In the genomic region with DNA sequence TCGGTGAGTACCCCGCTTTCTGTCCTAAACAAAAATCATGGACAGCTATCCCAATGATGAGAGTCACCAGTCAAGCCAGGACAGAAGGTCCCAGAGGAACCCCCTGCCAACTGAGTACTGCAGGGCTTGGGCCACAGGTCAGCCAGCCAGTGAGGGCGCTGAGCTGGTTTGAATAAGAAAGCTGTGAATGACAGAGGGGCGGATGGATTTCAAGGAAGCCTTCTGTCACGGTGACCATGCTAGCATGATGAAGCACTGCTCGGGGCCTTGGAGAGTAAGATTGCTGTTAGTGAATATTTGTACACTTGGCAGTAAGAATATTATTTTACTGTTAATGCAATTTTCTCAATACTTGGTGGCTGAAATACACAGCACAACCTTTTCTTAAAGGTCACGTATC, we compare ENCODE assay signal across 16 cellular contexts.
"Had no signal": no experiment of that assay in that cellular context is flagged by ENCODE, and none has a peak within 500 bp of the region (broad histone marks: within the 10 kb centered on the region; RNA-seq: fewer than 3 reads in every experiment).

No MANE protein-coding gene starts in this region.

- H3K4me1 ChIP-seq: body of pancreas, lower lobe of right lung, upper lobe of right lung had no signal

- H3K36me3 Mint-ChIP-seq: activated CD4-positive, alpha-beta memory T cell treated with anti-CD3 and anti-CD28 coated beads for 36 hours; activated naive CD4-positive, alpha-beta T cell treated with anti-CD3 and anti-CD28 coated beads, Interleukin-2, amount 50 U/mL, for 72 hours; naive B cell had no signal

- H3K27ac ChIP-seq: body of pancreas, coronary artery, lower lobe of right lung, upper lobe of right lung had no signal

- H3K4me3 ChIP-seq: body of pancreas, coronary artery, lower lobe of right lung, upper lobe of right lung had no signal

- H3K27ac Mint-ChIP-seq: activated CD4-positive, alpha-beta memory T cell treated with anti-CD3 and anti-CD28 coated beads for 36 hours; activated naive CD4-positive, alpha-beta T cell treated with anti-CD3 and anti-CD28 coated beads, Interleukin-2, amount 50 U/mL, for 72 hours; naive B cell; stimulated activated naive CD8-positive, alpha-beta T cell treated with anti-CD3 and anti-CD28 coated beads, Interleukin-15, Interleukin-2, amounts not matched to agents 100 ng/mL and 50 ng/mL, for 24 hours had no signal

- H3K9me3 Mint-ChIP-seq: activated CD4-positive, alpha-beta memory T cell treated with anti-CD3 and anti-CD28 coated beads for 36 hours; activated naive CD4-positive, alpha-beta T cell treated with anti-CD3 and anti-CD28 coated beads, Interleukin-2, amount 50 U/mL, for 72 hours; activated T-cell treated with anti-CD3 and anti-CD28 coated beads, Interleukin-2, amount 50 U/mL, for 4 hours; naive B cell; stimulated activated naive CD8-positive, alpha-beta T cell treated with anti-CD3 and anti-CD28 coated beads, Interleukin-15, Interleukin-2, amounts not matched to agents 100 ng/mL and 50 ng/mL, for 24 hours had no signal

- H3K27me3 ChIP-seq: body of pancreas, upper lobe of right lung had no signal

- ATAC-seq: activated naive CD4-positive, alpha-beta T cell treated with anti-CD3 and anti-CD28 coated beads, Interleukin-2, amount 50 U/mL, for 72 hours; activated T-cell treated with anti-CD3 and anti-CD28 coated beads, Interleukin-2, amount 50 U/mL, for 4 hours; body of pancreas; lower lobe of right lung; upper lobe of right lung had no signal

- DNase-seq: activated CD4-positive, alpha-beta memory T cell treated with anti-CD3 and anti-CD28 coated beads for 36 hours; activated effector memory CD4-positive, alpha-beta T cell treated with anti-CD3 and anti-CD28 coated beads, Interleukin-2, amount 50 U/mL, for 16 hours; activated T-cell treated with anti-CD3 and anti-CD28 coated beads, Interleukin-2, amount 50 U/mL, for 4 hours; amniotic stem cell; central memory CD4-positive, alpha-beta T cell; effector memory CD4-positive, alpha-beta T cell; hippocampal formation; lower lobe of right lung; naive B cell; stimulated activated CD4-positive, alpha-beta T cell treated with anti-CD3 and anti-CD28 coated beads, Interleukin-4, amount 100 ng/mL, for 1 hour; stimulated activated CD8-positive, alpha-beta memory T cell treated with anti-CD3 and anti-CD28 coated beads, Interleukin-4, amount 100 ng/mL, for 48 hours; upper lobe of right lung had no signal

- H3K4me3 Mint-ChIP-seq: activated CD4-positive, alpha-beta memory T cell treated with anti-CD3 and anti-CD28 coated beads for 36 hours; activated T-cell treated with anti-CD3 and anti-CD28 coated beads, Interleukin-2, amount 50 U/mL, for 4 hours; naive B cell; stimulated activated naive CD8-positive, alpha-beta T cell treated with anti-CD3 and anti-CD28 coated beads, Interleukin-15, Interleukin-2, amounts not matched to agents 100 ng/mL and 50 ng/mL, for 24 hours had no signal

- H3K4me1 Mint-ChIP-seq: naive B cell had no signal

- H3K27me3 Mint-ChIP-seq: activated CD4-positive, alpha-beta memory T cell treated with anti-CD3 and anti-CD28 coated beads for 36 hours; naive B cell had no signal

- H3K9me3 ChIP-seq: body of pancreas, lower lobe of right lung, upper lobe of right lung had no signal

- H3K36me3 ChIP-seq: lower lobe of right lung, upper lobe of right lung had no signal
